In genomic region chr2:190199109-190199508, GRCh38 we compare ENCODE assay signal across 27 cellular contexts.
"Had no signal": no experiment of that assay in that cellular context is flagged by ENCODE, and none has a peak within 500 bp of the region (broad histone marks: within the 10 kb centered on the region; RNA-seq: fewer than 3 reads in every experiment).

No MANE protein-coding gene starts in this region.

- H3K27ac ChIP-seq: brain microvascular endothelial cell, colonic mucosa, epithelial cell of prostate, esophagus squamous epithelium, gastroesophageal sphincter, WERI-Rb-1 had no signal

- H3K27me3 ChIP-seq: brain microvascular endothelial cell, colonic mucosa, esophagus squamous epithelium, gastroesophageal sphincter had no signal

- H3K4me1 ChIP-seq: colonic mucosa, esophagus squamous epithelium, gastroesophageal sphincter had no signal

- H3K9me3 ChIP-seq: colonic mucosa, esophagus squamous epithelium, gastroesophageal sphincter had no signal

- DNase-seq: activated B cell treated with CpG ODN at 0.5 μM for 24 hours; activated CD4-positive, alpha-beta T cell treated with anti-CD3 and anti-CD28 coated beads for 48 hours; activated CD4-positive, alpha-beta T cell treated with anti-CD3 and anti-CD28 coated beads, Interleukin-2, amount 50 U/mL, for 1 hour; activated CD4-positive, alpha-beta T cell treated with anti-CD3 and anti-CD28 coated beads, Interleukin-2, amount 50 U/mL, for 48 hours; activated CD8-positive, alpha-beta memory T cell treated with anti-CD3 and anti-CD28 coated beads for 24 hours; activated CD8-positive, alpha-beta T cell treated with anti-CD3 and anti-CD28 coated beads for 36 hours; activated effector memory CD4-positive, alpha-beta T cell treated with Interleukin-2 at 50 U/mL for 16 hours; activated gamma-delta T cell treated with Interleukin-2 at 50 U/mL for 16 hours; activated naive CD4-positive, alpha-beta T cell treated with anti-CD3 and anti-CD28 coated beads, Interleukin-2, amount 50 U/mL, for 16 hours; activated naive CD4-positive, alpha-beta T cell treated with Interleukin-2 at 50 U/mL for 16 hours; activated T-cell treated with anti-CD3 and anti-CD28 coated beads, Interleukin-2, amount 50 U/mL, for 4 hours; amniotic stem cell; anterior cingulate cortex; brain microvascular endothelial cell; caudate nucleus; colonic mucosa; effector CD8-positive, alpha-beta T cell; esophagus squamous epithelium; foreskin melanocyte; T-helper 1 cell; T-helper 17 cell; T1000; WERI-Rb-1 had no signal

- ATAC-seq: activated CD4-positive, CD25-positive, alpha-beta regulatory T cell treated with anti-CD3 and anti-CD28 coated beads, Interleukin-2, amount 50 U/mL, for 24 hours; activated CD8-positive, alpha-beta T cell treated with anti-CD3 and anti-CD28 coated beads for 36 hours; activated T-cell treated with anti-CD3 and anti-CD28 coated beads, Interleukin-2, amount 50 U/mL, for 4 hours; activated T-helper 17 cell treated with anti-CD3 and anti-CD28 coated beads, Interleukin-2, amount 50 U/mL, for 72 hours; gastroesophageal sphincter; T-helper 17 cell had no signal

- H3K36me3 ChIP-seq: brain microvascular endothelial cell, colonic mucosa, WERI-Rb-1 had no signal

- H3K4me3 ChIP-seq: colonic mucosa, esophagus squamous epithelium, gastroesophageal sphincter had no signal
